ENCODE assay signal across 8 cellular contexts in genomic region chr9:62799851-62800371, GRCh38.
DNase-seq lines count a peak whose midpoint lies in the region; TF ChIP-seq lines count a peak whose summit lies in the region.
"Not testable (repeated sequence)": the region's sequence is repeated elsewhere in the genome, so short reads cannot be mapped to it uniquely, and the experiment has no call there.

No MANE protein-coding gene starts in this region.

- peak overlapping the region; percentile 6 for H2BK15ac ChIP-seq in mesenchymal stem cell (ENCODE audit: low read depth, poor library complexity, severe bottlenecking)

- H3K9ac ChIP-seq in Karpas-422 (ENCODE audit: low read length) (peak overlapping the region; percentile 87), mesenchymal stem cell (ENCODE audit: low read length) (peak overlapping the region; percentile 46)

- H3K36me3 ChIP-seq in Karpas-422 (ENCODE audit: insufficient read depth, low read length); mesenchymal stem cell (ENCODE audit: control insufficient read depth in 1 of 2, insufficient read depth in 2 of 2, low read depth in 1 of 2, low read length in 2 of 2); sigmoid colon; vagina: not testable (repeated sequence)

- not testable (repeated sequence) for H3K79me2 ChIP-seq in Karpas-422 (ENCODE audit: low read length)

- TF ChIP-seq CTCF in GM12865 (IDR thresholded peaks at IDR 0.05; ENCODE audit: insufficient read depth, low read depth, low read length, missing control alignments); sigmoid colon (IDR thresholded peaks at IDR 0.05); vagina (IDR thresholded peaks at IDR 0.05): not testable (repeated sequence)

- H3K79me1 ChIP-seq in mesenchymal stem cell (replicated peaks; ENCODE audit: low read length, poor library complexity, severe bottlenecking): not testable (repeated sequence)

- H3K4me1 ChIP-seq in Karpas-422 (ENCODE audit: low read length) (peaks cover 36% of the 10 kb centered on the region), sigmoid colon (peaks cover 0 to 33% (median 22%) of the 10 kb centered on the region in 4 donors), vagina (peaks cover 41% of the 10 kb centered on the region)
- not testable (repeated sequence) for H3K4me1 ChIP-seq in mesenchymal stem cell (ENCODE audit: control insufficient read depth, insufficient read depth, low read depth, low read length)

- WGBS in mesenchymal stem cell: 6% methylated on average over 29 of the region's 36 CpGs
- WGBS in sigmoid colon, 2 donors: 12 to 25% methylated on average over 36 of the region's 36 CpGs

- not testable (repeated sequence) for H2AK5ac ChIP-seq in mesenchymal stem cell (ENCODE audit: low read length, severe bottlenecking)

- not testable (repeated sequence) for TF ChIP-seq POLR2A in sigmoid colon (IDR thresholded peaks at IDR 0.05); vagina (IDR thresholded peaks at IDR 0.05)

- H2BK12ac ChIP-seq in mesenchymal stem cell (ENCODE audit: low read length in 2 of 2): not testable (repeated sequence)

- H4K20me1 ChIP-seq in Karpas-422 (ENCODE audit: insufficient read depth, low read depth, low read length): not testable (repeated sequence)

- intact Hi-C loops in cardiac septum (cut with DNase I); sigmoid colon (cut with DNase I); vagina (cut with DNase I): not testable (repeated sequence)

- TF ChIP-seq EP300 in sigmoid colon (IDR thresholded peaks at IDR 0.05): not testable (repeated sequence)

- not testable (repeated sequence) for H3K27me3 ChIP-seq in Karpas-422 (ENCODE audit: low read length)
- peaks cover 28 to 29% of the 10 kb centered on the region in 2 experiments for H3K27me3 ChIP-seq in mesenchymal stem cell (ENCODE audit: control insufficient read depth in 1 of 2, insufficient read depth in 1 of 2, low read length in 2 of 2)
- peaks cover 14 to 62% (median 57%) of the 10 kb centered on the region in 3 donors for H3K27me3 ChIP-seq in sigmoid colon
- peaks cover 11% of the 10 kb centered on the region for H3K27me3 ChIP-seq in vagina

- not testable (repeated sequence) for H2BK5ac ChIP-seq in mesenchymal stem cell (ENCODE audit: low read depth, low read length, poor library complexity, severe bottlenecking)

- not testable (repeated sequence) for H2AFZ ChIP-seq in Karpas-422 (ENCODE audit: low read length); mesenchymal stem cell (ENCODE audit: low read depth, low read length)

- peak overlapping the region in 1 of 2 experiments; percentile 35 for H3K14ac ChIP-seq in mesenchymal stem cell (ENCODE audit: low read length in 2 of 2)

- H2BK120ac ChIP-seq in mesenchymal stem cell (ENCODE audit: low read depth, low read length): not testable (repeated sequence)

- H4K91ac ChIP-seq in mesenchymal stem cell (ENCODE audit: low read length): not testable (repeated sequence)

- H3K4me2 ChIP-seq in Karpas-422 (ENCODE audit: low read depth, low read length, poor library complexity, severe bottlenecking) (peak overlapping the region; percentile 76), mesenchymal stem cell (ENCODE audit: low read length, poor library complexity, severe bottlenecking) (peak overlapping the region; percentile 57)

- not testable (repeated sequence) for H3K27ac ChIP-seq in Karpas-422 (ENCODE audit: low read length); mesenchymal stem cell (ENCODE audit: low read length, poor library complexity, severe bottlenecking)
- H3K27ac ChIP-seq in caudate nucleus (ENCODE audit: low read depth, low read length): peak overlapping the region; percentile 58
- peak overlapping the region in 3 of 4 donors; percentile 13 to 30 (median 25) for H3K27ac ChIP-seq in sigmoid colon
- H3K27ac ChIP-seq in vagina: peak overlapping the region; percentile 43

- not testable (repeated sequence) for H3K23ac ChIP-seq in mesenchymal stem cell (ENCODE audit: low read length in 2 of 2)

- not testable (repeated sequence) for H3K9me3 ChIP-seq in Karpas-422 (ENCODE audit: low read length); mesenchymal stem cell (ENCODE audit: control insufficient read depth, low read length); sigmoid colon; vagina

- H3K18ac ChIP-seq in mesenchymal stem cell (ENCODE audit: low read depth in 1 of 2, low read length in 2 of 2): not testable (repeated sequence)

- peak overlapping the region; percentile 12 for H4K8ac ChIP-seq in mesenchymal stem cell (ENCODE audit: low read length)

- H3K9me2 ChIP-seq in Karpas-422 (replicated peaks; ENCODE audit: insufficient read depth, low read length): not testable (repeated sequence)

- not testable (repeated sequence) for H3K4ac ChIP-seq in mesenchymal stem cell (ENCODE audit: low read depth in 1 of 2, low read length in 2 of 2)

- peak; percentile 66 for DNase-seq in GM12865 (ENCODE audit: low read depth)
- peak; percentile 61 for DNase-seq in Karpas-422
- peak; percentile 79 for DNase-seq in activated CD8-positive, alpha-beta memory T cell treated with anti-CD3 and anti-CD28 coated beads for 24 hours
- DNase-seq in caudate nucleus (lab: John Stamatoyannopoulos, UW): not testable (repeated sequence)
- peak; percentile 89 for DNase-seq in cardiac septum (ENCODE audit: low spot score)
- DNase-seq in mesenchymal stem cell: peak; percentile 30
- peak; percentile 77 for DNase-seq in sigmoid colon
- DNase-seq in vagina (ENCODE audit: extremely low spot score in 2 of 2): peak; percentile 84 to 96

- H3K4me3 ChIP-seq in GM12865 (ENCODE audit: low read depth, low read length) (peak overlapping the region; percentile 80), Karpas-422 (ENCODE audit: low read length) (peak overlapping the region; percentile 83), mesenchymal stem cell (ENCODE audit: insufficient read depth in 1 of 2, low read depth in 1 of 2, low read length in 2 of 2) (peak overlapping the region; percentile 23 to 82), sigmoid colon (peak overlapping the region; percentile 1 to 53 (median 36)), vagina (peak overlapping the region; percentile 15 to 46)

Comparison
In these comparisons a context has a peak if more than half of its experiments do, and no peak if none do; other contexts are left out.
1. H3K4me3 ChIP-seq: peak in every context shown above with its lines; median percentile 83 in Karpas-422; 80 in GM12865; 52 in mesenchymal stem cell; 36 in sigmoid colon; 30 in vagina.